In genomic region chr15:35736150-35736549, GRCh38 we compare ENCODE assay signal across 33 cellular contexts.
A peak's percentile ranks its signal among the peaks of the same experiment; 100 is the strongest.
DNase-seq lines count a peak whose midpoint lies in the region; ATAC-seq, FAIRE-seq and TF ChIP-seq lines count a peak whose summit lies in the region.
"Had no signal": no experiment of that assay in that cellular context is flagged by ENCODE, and none has a peak within 500 bp of the region (broad histone marks: within the 10 kb centered on the region; RNA-seq: fewer than 3 reads in every experiment).

No MANE protein-coding gene starts in this region.

- TF ChIP-seq CTCF in MCF 10A (IDR thresholded peaks at IDR 0.05; ENCODE audit: unreplicated experiment) (no peak), breast epithelium (IDR thresholded peaks at IDR 0.05) (no peak), fibroblast of lung (conservative IDR thresholded peaks at IDR 0.05 in 1 of 2, IDR thresholded peaks at IDR 0.05 in 1 of 2; ENCODE audit: low read depth in 1 of 2, low read length in 2 of 2) (no peak), liver (IDR thresholded peaks at IDR 0.05; ENCODE audit: low read depth, low read length, missing input control) (no peak), colonic mucosa (IDR thresholded peaks at IDR 0.05) (no peak)

- BruUV-seq in MCF 10A (replicated peaks; lab: Mats Ljungman, UMichigan), result no TSS peak

- H3K27ac Mint-ChIP-seq in MCF 10A (ENCODE audit: low read depth, unreplicated experiment), result no peak overlapping the region
- no peak overlapping the region for H3K27ac Mint-ChIP-seq in activated CD4-positive, alpha-beta T cell treated with anti-CD3 and anti-CD28 coated beads for 36 hours
- H3K27ac Mint-ChIP-seq: activated naive CD4-positive, alpha-beta T cell treated with anti-CD3 and anti-CD28 coated beads for 36 hours; brain; H9; IgD-negative memory B cell; natural killer cell treated with Interleukin-12 subunit alpha and Interleukin-12 subunit beta and Interleukin-15 and Interleukin-18, amount 100 ng/mL, for 72 hours; stimulated activated effector memory CD8-positive, alpha-beta T cell treated with anti-CD3 and anti-CD28 coated beads, Interleukin-12 subunit alpha, Interleukin-12 subunit beta, amount 100 ng/mL, for 72 hours had no signal

- H3K9me3 Mint-ChIP-seq in MCF 10A (ENCODE audit: unreplicated experiment), result no peaks in the 10 kb centered on the region
- H3K9me3 Mint-ChIP-seq in activated CD4-positive, alpha-beta T cell treated with anti-CD3 and anti-CD28 coated beads for 36 hours (ENCODE audit: low read depth), result no peaks in the 10 kb centered on the region
- H3K9me3 Mint-ChIP-seq: activated naive CD4-positive, alpha-beta T cell treated with anti-CD3 and anti-CD28 coated beads for 36 hours; stimulated activated effector memory CD8-positive, alpha-beta T cell treated with anti-CD3 and anti-CD28 coated beads, Interleukin-12 subunit alpha, Interleukin-12 subunit beta, amount 100 ng/mL, for 72 hours had no signal

- H3K27me3 ChIP-seq in breast epithelium, result no peaks in the 10 kb centered on the region
- no peaks in the 10 kb centered on the region for H3K27me3 ChIP-seq in fibroblast of lung (ENCODE audit: control insufficient read depth, insufficient read depth, low read length)
- no peaks in the 10 kb centered on the region for H3K27me3 ChIP-seq in liver (ENCODE audit: control insufficient read depth in 4 of 4, insufficient read depth in 4 of 4, low read length in 3 of 4)
- no peaks in the 10 kb centered on the region for H3K27me3 ChIP-seq in colonic mucosa
- H3K27me3 ChIP-seq: adrenal gland, transverse colon had no signal

- no peaks in the 10 kb centered on the region for H3K4me1 ChIP-seq in breast epithelium
- peaks cover 2% of the 10 kb centered on the region for H3K4me1 ChIP-seq in fibroblast of lung (ENCODE audit: control insufficient read depth, extremely low read depth, insufficient read depth, low read length)
- H3K4me1 ChIP-seq in liver (ENCODE audit: control insufficient read depth in 4 of 4, insufficient read depth in 4 of 4, low read length in 3 of 4), result no peaks in the 10 kb centered on the region
- no peaks in the 10 kb centered on the region for H3K4me1 ChIP-seq in colonic mucosa
- H3K4me1 ChIP-seq: adrenal gland, lower lobe of right lung, psoas muscle, transverse colon had no signal

- peaks cover 7% of the 10 kb centered on the region for H3K4me1 Mint-ChIP-seq in MCF 10A (ENCODE audit: insufficient read depth, unreplicated experiment)
- H3K4me1 Mint-ChIP-seq in activated CD4-positive, alpha-beta T cell treated with anti-CD3 and anti-CD28 coated beads for 36 hours, result no peaks in the 10 kb centered on the region
- H3K4me1 Mint-ChIP-seq: IgD-negative memory B cell; stimulated activated effector memory CD8-positive, alpha-beta T cell treated with anti-CD3 and anti-CD28 coated beads, Interleukin-12 subunit alpha, Interleukin-12 subunit beta, amount 100 ng/mL, for 72 hours had no signal

- FAIRE-seq in frontal cortex (lab: Jason Lieb, UNC), result no peak
- FAIRE-seq: GM12878 had no signal

- no peak overlapping the region for H3K4me2 ChIP-seq in fibroblast of lung (ENCODE audit: extremely low read depth, insufficient read depth, low read length)

- H3K36me3 ChIP-seq in breast epithelium (no peaks in the 10 kb centered on the region), fibroblast of lung (ENCODE audit: control insufficient read depth, insufficient read depth, low read length) (no peaks in the 10 kb centered on the region), liver (ENCODE audit: control insufficient read depth in 4 of 4, insufficient read depth in 3 of 4, low read depth in 1 of 4, low read length in 3 of 4) (no peaks in the 10 kb centered on the region), colonic mucosa (no peaks in the 10 kb centered on the region)
- H3K36me3 ChIP-seq: adrenal gland, lower lobe of right lung, transverse colon had no signal

- DNase-seq in MCF 10A (ENCODE audit: unreplicated experiment) (peak; percentile 8), breast epithelium (ENCODE audit: low spot score in 2 of 2) (no peak), fibroblast of lung (ENCODE audit: low read depth in 2 of 2) (peak; percentile 53 to 54), frontal cortex (ENCODE audit: low spot score in 2 of 2) (no peak), colonic mucosa (no peak)
- DNase-seq in activated CD4-positive, alpha-beta T cell treated with anti-CD3 and anti-CD28 coated beads for 36 hours, result no peak
- DNase-seq: activated CD4-positive, alpha-beta T cell treated with anti-CD3 and anti-CD28 coated beads, Interleukin-2, amount 50 U/mL, for 48 hours; activated CD4-positive, CD25-positive, alpha-beta regulatory T cell; activated CD8-positive, alpha-beta memory T cell treated with anti-CD3 and anti-CD28 coated beads, Interleukin-2, amount 50 U/mL, for 4 hours; activated naive CD4-positive, alpha-beta T cell treated with anti-CD3 and anti-CD28 coated beads for 36 hours; adrenal gland; C1 segment of cervical spinal cord; effector CD4-positive, alpha-beta T cell; foreskin fibroblast; H9; head of caudate nucleus; lower lobe of right lung; NCI-H1092 treated with DMSO at 0.1 percent for 48 hours; NCI-H1930; NCI-H524 treated with DMSO at 0.1 percent for 48 hours; occipital lobe; psoas muscle; transverse colon had no signal

- CTCF ChIA-PET in MCF 10A (lab: Yijun Ruan, JAX), result interaction anchor here (2.5 kb wide), 1 partner anchor 15 kb away, joined by 9 read pairs; no protein-coding TSS in a partner anchor
- CTCF ChIA-PET in activated CD4-positive, alpha-beta T cell treated with anti-CD3 and anti-CD28 coated beads for 36 hours (lab: Charles Lee), result interaction anchor here (2.1 kb wide), 1 partner anchor 15 kb away, joined by 6 read pairs; no protein-coding TSS in a partner anchor

- no peak overlapping the region for H3K4me3 Mint-ChIP-seq in MCF 10A (ENCODE audit: unreplicated experiment)
- no peak overlapping the region for H3K4me3 Mint-ChIP-seq in activated CD4-positive, alpha-beta T cell treated with anti-CD3 and anti-CD28 coated beads for 36 hours
- H3K4me3 Mint-ChIP-seq: activated naive CD4-positive, alpha-beta T cell treated with anti-CD3 and anti-CD28 coated beads for 36 hours; brain; H9; IgD-negative memory B cell; natural killer cell treated with Interleukin-12 subunit alpha and Interleukin-12 subunit beta and Interleukin-15 and Interleukin-18, amount 100 ng/mL, for 72 hours; stimulated activated effector memory CD8-positive, alpha-beta T cell treated with anti-CD3 and anti-CD28 coated beads, Interleukin-12 subunit alpha, Interleukin-12 subunit beta, amount 100 ng/mL, for 72 hours had no signal

- H3K79me2 ChIP-seq in fibroblast of lung (ENCODE audit: control insufficient read depth, insufficient read depth, low read length), result no peaks in the 10 kb centered on the region

- H3K27me3 Mint-ChIP-seq in MCF 10A (ENCODE audit: insufficient read depth, unreplicated experiment), result no peaks in the 10 kb centered on the region
- H3K27me3 Mint-ChIP-seq in activated CD4-positive, alpha-beta T cell treated with anti-CD3 and anti-CD28 coated beads for 36 hours, result peaks cover 2% of the 10 kb centered on the region
- H3K27me3 Mint-ChIP-seq: brain; natural killer cell treated with Interleukin-12 subunit alpha and Interleukin-12 subunit beta and Interleukin-15 and Interleukin-18, amount 100 ng/mL, for 72 hours had no signal

- intact Hi-C loops in MCF 10A (cut with micrococcal nuclease) (loop anchor here (10.0 kb wide), 1 partner anchor 661 kb away; no protein-coding TSS in a partner anchor), breast epithelium (cut with DNase I; ENCODE audit: low total_unique reads) (no loop called here), colonic mucosa (cut with DNase I) (loop anchor here (10.0 kb wide), 1 partner anchor 191 kb away; the partner anchor contains the start of gene DPH6)
- intact Hi-C loops in activated CD4-positive, alpha-beta T cell treated with anti-CD3 and anti-CD28 coated beads for 36 hours (cut with DNase I, micrococcal nuclease), result no loop called here

- no peaks in the 10 kb centered on the region for H3K9me3 ChIP-seq in breast epithelium
- H3K9me3 ChIP-seq in fibroblast of lung (ENCODE audit: control insufficient read depth, insufficient read depth, low read depth, low read length), result no peaks in the 10 kb centered on the region
- H3K9me3 ChIP-seq in liver (ENCODE audit: control insufficient read depth in 4 of 4, low read length in 3 of 4), result no peaks in the 10 kb centered on the region
- no peaks in the 10 kb centered on the region for H3K9me3 ChIP-seq in colonic mucosa
- H3K9me3 ChIP-seq: adrenal gland, lower lobe of right lung, psoas muscle, transverse colon had no signal

- POLR2A ChIA-PET in MCF 10A (lab: Yijun Ruan, JAX), result no interaction called here
- POLR2A ChIA-PET in activated CD4-positive, alpha-beta T cell treated with anti-CD3 and anti-CD28 coated beads for 36 hours (lab: Charles Lee), result no interaction called here

- 29% methylated on average over 2 of the region's 2 CpGs for WGBS in liver

- H3K4me3 ChIP-seq in breast epithelium (no peak overlapping the region), fibroblast of lung (replicated peaks in 1 of 4; ENCODE audit: control extremely low read depth in 1 of 4, insufficient read depth in 1 of 4, low read depth in 3 of 4, low read length in 4 of 4) (no peak overlapping the region), liver (ENCODE audit: low read depth in 1 of 3, low read length in 3 of 3) (no peak overlapping the region), colonic mucosa (no peak overlapping the region)
- H3K4me3 ChIP-seq: adrenal gland, GM12878, lower lobe of right lung, psoas muscle, SK-N-MC, transverse colon had no signal

- no peaks in the 10 kb centered on the region for H3K36me3 Mint-ChIP-seq in MCF 10A (ENCODE audit: insufficient read depth, unreplicated experiment)
- no peaks in the 10 kb centered on the region for H3K36me3 Mint-ChIP-seq in activated CD4-positive, alpha-beta T cell treated with anti-CD3 and anti-CD28 coated beads for 36 hours (ENCODE audit: low read depth)
- H3K36me3 Mint-ChIP-seq: brain; IgD-negative memory B cell; natural killer cell treated with Interleukin-12 subunit alpha and Interleukin-12 subunit beta and Interleukin-15 and Interleukin-18, amount 100 ng/mL, for 72 hours; stimulated activated effector memory CD8-positive, alpha-beta T cell treated with anti-CD3 and anti-CD28 coated beads, Interleukin-12 subunit alpha, Interleukin-12 subunit beta, amount 100 ng/mL, for 72 hours had no signal

- no peaks in the 10 kb centered on the region for H4K20me1 ChIP-seq in fibroblast of lung (ENCODE audit: control insufficient read depth, extremely low read depth, insufficient read depth, low read length)

- no peak for ATAC-seq in GM18511 (IDR thresholded peaks at IDR 0.05; ENCODE audit: unreplicated experiment)
- ATAC-seq in activated CD4-positive, alpha-beta T cell treated with anti-CD3 and anti-CD28 coated beads for 36 hours, result no peak
- ATAC-seq: GM12878; lower lobe of right lung; natural killer cell treated with Interleukin-12 subunit alpha and Interleukin-12 subunit beta and Interleukin-15 and Interleukin-18, amount 100 ng/mL, for 72 hours; psoas muscle; stimulated activated effector memory CD8-positive, alpha-beta T cell treated with anti-CD3 and anti-CD28 coated beads, Interleukin-12 subunit alpha, Interleukin-12 subunit beta, amount 100 ng/mL, for 72 hours had no signal

- no peak overlapping the region for H2AFZ ChIP-seq in fibroblast of lung (ENCODE audit: low read length)

- TF ChIP-seq RAD21 in liver (IDR thresholded peaks at IDR 0.05), result no peak

- H3K9ac ChIP-seq in fibroblast of lung (ENCODE audit: insufficient read depth, low read length) (no peak overlapping the region), liver (ENCODE audit: low read depth in 1 of 2, low read length in 2 of 2) (no peak overlapping the region), colonic mucosa (ENCODE audit: low read depth in 2 of 2, low read length in 2 of 2) (no peak overlapping the region)

- H3K27ac ChIP-seq in breast epithelium (no peak overlapping the region), fibroblast of lung (ENCODE audit: insufficient read depth, low read length) (no peak overlapping the region), liver (ENCODE audit: low read depth in 1 of 2, low read length in 2 of 2) (no peak overlapping the region), colonic mucosa (no peak overlapping the region)
- H3K27ac ChIP-seq: 22Rv1, adrenal gland, epithelial cell of prostate, lower lobe of right lung, psoas muscle, SK-N-MC, transverse colon had no signal

- TF ChIP-seq POLR2A in breast epithelium (IDR thresholded peaks at IDR 0.05), result no peak

Comparison
In these comparisons a context has a peak if more than half of its experiments do, and no peak if none do; other contexts are left out.
1. DNase-seq: peak in MCF 10A (single experiment) and fibroblast of lung (2 of 2); none in breast epithelium (0 of 2), frontal cortex (0 of 2), activated CD4-positive, alpha-beta T cell treated with anti-CD3 and anti-CD28 coated beads for 36 hours (single experiment) and colonic mucosa (single experiment).
2. intact Hi-C loops: an anchor here in MCF 10A (10.0 kb wide) and colonic mucosa (10.0 kb wide); none called in breast epithelium and activated CD4-positive, alpha-beta T cell treated with anti-CD3 and anti-CD28 coated beads for 36 hours.